In the genomic region with DNA sequence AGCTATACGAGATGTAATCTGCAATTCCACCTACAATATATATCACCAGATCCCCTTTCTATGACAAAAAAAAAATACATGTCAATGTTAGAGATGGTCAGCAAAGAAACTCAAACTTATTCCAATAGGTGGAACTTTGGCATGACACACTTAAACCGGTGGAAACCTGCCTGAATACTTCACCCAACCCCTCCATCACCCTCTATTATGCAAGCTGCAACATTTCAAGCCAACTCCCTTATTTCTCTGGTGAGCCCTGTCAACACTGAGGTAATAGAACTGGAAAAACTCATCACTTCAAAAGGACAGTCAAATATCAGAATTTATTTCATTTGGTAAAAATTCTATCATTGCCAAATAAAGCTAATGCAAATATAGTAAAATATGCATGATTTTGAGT, we compare ENCODE assay signal across 17 cellular contexts.
DNase-seq lines count a peak whose midpoint lies in the region; TF ChIP-seq lines count a peak whose summit lies in the region.
"Had no signal": no experiment of that assay in that cellular context is flagged by ENCODE, and none has a peak within 500 bp of the region (broad histone marks: within the 10 kb centered on the region; RNA-seq: fewer than 3 reads in every experiment).

No MANE protein-coding gene starts in this region.

- DNase-seq in NB4 (ENCODE audit: low read depth) (peak; percentile 32), amniotic epithelial cell (ENCODE audit: low read depth) (peak; percentile 60), fibroblast of pulmonary artery (ENCODE audit: low read depth) (peak; percentile 57), skeletal muscle cell (ENCODE audit: low read depth) (peak; percentile 47), dedifferentiated amniotic fluid mesenchymal stem cell (ENCODE audit: extremely low spot score) (no peak), NCI-H187 treated with DMSO at 0.1 percent for 48 hours (lab: John Stamatoyannopoulos, UW) (no peak), germinal center (ENCODE audit: low spot score) (no peak)
- DNase-seq: ACHN, H9, IMR-90, NCI-H1105, NCI-H2081 treated with DMSO at 0.1 percent for 48 hours, NCI-H510A treated with DMSO at 0.1 percent for 48 hours, NCI-H774, OCI-M1, SHP77 had no signal

- TF ChIP-seq CTCF in NB4 (IDR thresholded peaks at IDR 0.05; ENCODE audit: low read depth, low read length) (no peak), fibroblast of pulmonary artery (IDR thresholded peaks at IDR 0.05; ENCODE audit: low read length, missing control alignments) (no peak)

- no peak for TF ChIP-seq POLR2A in NB4 (IDR thresholded peaks at IDR 0.05; ENCODE audit: extremely low read depth, insufficient read length)

- H3K4me3 ChIP-seq in NB4 (ENCODE audit: low read depth, low read length) (no peak overlapping the region), fibroblast of pulmonary artery (replicated peaks; ENCODE audit: low read depth, low read length) (no peak overlapping the region), skeletal muscle cell (ENCODE audit: low read depth, low read length) (no peak overlapping the region)
- H3K4me3 ChIP-seq: SK-N-MC had no signal

Comparison
In these comparisons a context has a peak if more than half of its experiments do, and no peak if none do; other contexts are left out.
1. DNase-seq: peak in NB4 (single experiment), amniotic epithelial cell (single experiment), fibroblast of pulmonary artery (single experiment) and skeletal muscle cell (single experiment); none in dedifferentiated amniotic fluid mesenchymal stem cell (single experiment), NCI-H187 treated with DMSO at 0.1 percent for 48 hours (single experiment) and germinal center (single experiment).